In genomic region chr11:17601206-17602075, GRCh38 we compare ENCODE assay signal across 14 cellular contexts. TPM values are rescaled to one million over a fixed set of nuclear protein-coding genes. Genes with fewer than 3 reads are reported as not detected.
DNase-seq lines count a peak whose midpoint lies in the region; ATAC-seq and TF ChIP-seq lines count a peak whose summit lies in the region.
"Had no signal": no experiment of that assay in that cellular context is flagged by ENCODE, and none has a peak within 500 bp of the region (broad histone marks: within the 10 kb centered on the region; RNA-seq: fewer than 3 reads in every experiment).

No MANE protein-coding gene starts in this region.

- CTCF ChIA-PET in GM10248 (lab: Yijun Ruan, JAX), result interaction anchor here (0.6 to 5.2 kb wide), 9 partner anchors 11 to 505 kb away, joined by 3 to 30 read pairs (median 3); partner anchors contain the start of gene SAAL1

- ATAC-seq in activated naive CD8-positive, alpha-beta T cell treated with anti-CD3 and anti-CD28 coated beads, Interleukin-2, amount 50 U/mL, for 24 hours, result no peak
- ATAC-seq in HG02938 (IDR thresholded peaks at IDR 0.05; ENCODE audit: unreplicated experiment), result no peak
- ATAC-seq: gastrocnemius medialis had no signal

- no peaks in the 10 kb centered on the region for H3K36me3 Mint-ChIP-seq in activated naive CD8-positive, alpha-beta T cell treated with anti-CD3 and anti-CD28 coated beads for 36 hours
- H3K36me3 Mint-ChIP-seq in activated naive CD8-positive, alpha-beta T cell treated with anti-CD3 and anti-CD28 coated beads, Interleukin-2, amount 50 U/mL, for 24 hours (ENCODE audit: low read depth), result no peaks in the 10 kb centered on the region
- H3K36me3 Mint-ChIP-seq in type B pancreatic cell, result no peaks in the 10 kb centered on the region
- H3K36me3 Mint-ChIP-seq: brain, naive B cell had no signal

- peaks cover 9% of the 10 kb centered on the region for H3K4me1 Mint-ChIP-seq in activated naive CD8-positive, alpha-beta T cell treated with anti-CD3 and anti-CD28 coated beads for 36 hours
- H3K4me1 Mint-ChIP-seq in activated naive CD8-positive, alpha-beta T cell treated with anti-CD3 and anti-CD28 coated beads, Interleukin-2, amount 50 U/mL, for 24 hours, result peaks cover 4% of the 10 kb centered on the region
- peaks cover 5% of the 10 kb centered on the region for H3K4me1 Mint-ChIP-seq in type B pancreatic cell (ENCODE audit: unreplicated experiment)
- H3K4me1 Mint-ChIP-seq: B cell, naive B cell had no signal

- H3K27me3 Mint-ChIP-seq in activated naive CD8-positive, alpha-beta T cell treated with anti-CD3 and anti-CD28 coated beads for 36 hours, result peaks cover 4% of the 10 kb centered on the region
- peaks cover 2% of the 10 kb centered on the region for H3K27me3 Mint-ChIP-seq in activated naive CD8-positive, alpha-beta T cell treated with anti-CD3 and anti-CD28 coated beads, Interleukin-2, amount 50 U/mL, for 24 hours
- peaks cover 22% of the 10 kb centered on the region for H3K27me3 Mint-ChIP-seq in type B pancreatic cell

- H3K9me3 Mint-ChIP-seq in activated naive CD8-positive, alpha-beta T cell treated with anti-CD3 and anti-CD28 coated beads for 36 hours, result no peaks in the 10 kb centered on the region
- no peaks in the 10 kb centered on the region for H3K9me3 Mint-ChIP-seq in activated naive CD8-positive, alpha-beta T cell treated with anti-CD3 and anti-CD28 coated beads, Interleukin-2, amount 50 U/mL, for 24 hours
- H3K9me3 Mint-ChIP-seq in type B pancreatic cell, result no peaks in the 10 kb centered on the region
- H3K9me3 Mint-ChIP-seq: brain; naive B cell; stimulated activated naive CD8-positive, alpha-beta T cell treated with anti-CD3 and anti-CD28 coated beads, Interleukin-15, amount 100 ng/mL, for 72 hours had no signal

- no peak overlapping the region for H3K4me3 Mint-ChIP-seq in activated naive CD8-positive, alpha-beta T cell treated with anti-CD3 and anti-CD28 coated beads for 36 hours
- H3K4me3 Mint-ChIP-seq in activated naive CD8-positive, alpha-beta T cell treated with anti-CD3 and anti-CD28 coated beads, Interleukin-2, amount 50 U/mL, for 24 hours, result no peak overlapping the region
- no peak overlapping the region for H3K4me3 Mint-ChIP-seq in type B pancreatic cell
- H3K4me3 Mint-ChIP-seq: B cell; brain; naive B cell; stimulated activated naive CD8-positive, alpha-beta T cell treated with anti-CD3 and anti-CD28 coated beads, Interleukin-15, amount 100 ng/mL, for 72 hours had no signal

- TF ChIP-seq CTCF in type B pancreatic cell (conservative IDR thresholded peaks at IDR 0.05) (no peak), GM10248 (IDR thresholded peaks at IDR 0.05; ENCODE audit: control extremely low read depth, extremely low read depth, low read depth, missing control alignments) (no peak)

- peak overlapping the region; percentile 21 for H3K27ac Mint-ChIP-seq in activated naive CD8-positive, alpha-beta T cell treated with anti-CD3 and anti-CD28 coated beads for 36 hours
- no peak overlapping the region for H3K27ac Mint-ChIP-seq in activated naive CD8-positive, alpha-beta T cell treated with anti-CD3 and anti-CD28 coated beads, Interleukin-2, amount 50 U/mL, for 24 hours
- no peak overlapping the region for H3K27ac Mint-ChIP-seq in type B pancreatic cell
- H3K27ac Mint-ChIP-seq: B cell, naive B cell had no signal

- DNase-seq in activated naive CD8-positive, alpha-beta T cell treated with anti-CD3 and anti-CD28 coated beads for 36 hours, result no peak
- DNase-seq in activated naive CD8-positive, alpha-beta T cell treated with anti-CD3 and anti-CD28 coated beads, Interleukin-2, amount 50 U/mL, for 24 hours, result no peak
- DNase-seq in NCI-H82 (lab: John Stamatoyannopoulos, UW) (peak; percentile 63), iPS-NIHi7 (ENCODE audit: extremely low spot score) (peak; percentile 50), type B pancreatic cell (ENCODE audit: extremely low spot score, unreplicated experiment) (peak; percentile 45), epidermal melanocyte (ENCODE audit: insufficient read length, low spot score) (no peak), GM10248 (ENCODE audit: extremely low spot score) (no peak)
- DNase-seq: gastrocnemius medialis; naive B cell; stimulated activated naive CD8-positive, alpha-beta T cell treated with anti-CD3 and anti-CD28 coated beads, Interleukin-15, amount 100 ng/mL, for 72 hours had no signal

- POLR2A ChIA-PET in GM10248 (lab: Yijun Ruan, JAX), result no interaction called here

RNA-seq across cellular contexts. Expression of gene OTOG, which starts 54.4 kb away (rescaled TPM):
- not detected for total RNA-seq in activated naive CD8-positive, alpha-beta T cell treated with anti-CD3 and anti-CD28 coated beads for 36 hours
- 0.21 and 1.5 TPM in 2 replicates for total RNA-seq in type B pancreatic cell (ENCODE audit: low replicate concordance)
- total RNA-seq: B cell, gastrocnemius medialis, SJSA1 had no signal

RNA-seq across cellular contexts. Expression of gene USH1C, which starts 57.2 kb away (rescaled TPM):
- total RNA-seq in activated naive CD8-positive, alpha-beta T cell treated with anti-CD3 and anti-CD28 coated beads for 36 hours, result not detected
- total RNA-seq in type B pancreatic cell (ENCODE audit: low replicate concordance), result 21.8 and 30.0 TPM in 2 replicates
- total RNA-seq: B cell, SJSA1 had no signal

Comparison
In these comparisons a context has a peak if more than half of its experiments do, and no peak if none do; other contexts are left out.
1. DNase-seq: peak in NCI-H82 (single experiment), iPS-NIHi7 (single experiment) and type B pancreatic cell (single experiment); none in activated naive CD8-positive, alpha-beta T cell treated with anti-CD3 and anti-CD28 coated beads for 36 hours (single experiment), activated naive CD8-positive, alpha-beta T cell treated with anti-CD3 and anti-CD28 coated beads, Interleukin-2, amount 50 U/mL, for 24 hours (single experiment), epidermal melanocyte (single experiment) and GM10248 (single experiment).
2. RNA of gene USH1C, which starts 57.2 kb away (total RNA-seq): 21.8 to 30.0 TPM in type B pancreatic cell; not detected in activated naive CD8-positive, alpha-beta T cell treated with anti-CD3 and anti-CD28 coated beads for 36 hours; every median in the first group is over 10 times any median in the second.